Comparison of ENCODE assay signal across 8 cellular contexts in the genomic region with DNA sequence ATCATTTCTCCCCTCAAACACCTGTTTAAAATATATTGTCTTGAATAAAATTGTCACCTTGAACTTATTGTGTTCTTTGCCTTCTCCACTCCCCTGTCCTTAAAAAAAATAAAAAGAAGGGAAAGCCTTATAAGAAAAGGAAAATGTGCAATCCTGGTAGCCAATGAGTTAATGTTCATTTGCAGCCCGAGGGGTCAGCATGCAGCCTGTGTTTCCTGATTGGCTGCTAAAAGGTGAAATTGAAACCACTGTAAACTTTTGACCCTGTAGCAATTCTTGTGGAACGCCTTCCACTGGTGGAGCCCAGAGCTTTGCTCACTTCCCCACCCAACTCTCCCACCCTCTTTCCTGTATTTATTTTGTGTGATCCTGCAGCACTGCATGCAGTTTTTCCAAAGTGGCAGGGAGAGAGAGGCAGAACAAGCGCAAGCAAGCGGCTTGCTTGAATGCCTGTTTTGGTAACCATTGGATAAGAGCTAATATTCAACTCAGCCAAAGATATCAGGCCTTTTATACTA.
DNase-seq lines count a peak whose midpoint lies in the region; ATAC-seq and TF ChIP-seq lines count a peak whose summit lies in the region.

No MANE protein-coding gene starts in this region.

- H3K9ac ChIP-seq in DND-41 (ENCODE audit: low read depth, low read length) = no peak overlapping the region

- ATAC-seq in DND-41 (ENCODE audit: insufficient read depth, low read depth) (peak; percentile 22; the same call in 1 of the 3 replicates), GM21786 (IDR thresholded peaks at IDR 0.05; ENCODE audit: unreplicated experiment) (peak; percentile 68), esophagus mucosa (peak; percentile 87), HG02623 (IDR thresholded peaks at IDR 0.05; ENCODE audit: unreplicated experiment) (no peak)

- DNase-seq in DND-41 (no peak), NCI-H128 (lab: John Stamatoyannopoulos, UW; ENCODE audit: unreplicated experiment) (peak; percentile 9), T1000 (lab: John Stamatoyannopoulos, UW) (peak; percentile 22), myocyte (ENCODE audit: low read depth) (peak; percentile 68), GOT3 (lab: John Stamatoyannopoulos, UW) (no peak)

- no peak overlapping the region for H3K4me2 ChIP-seq in DND-41 (ENCODE audit: insufficient read depth, low read length)

- peaks cover 26% of the 10 kb centered on the region for H3K4me1 ChIP-seq in DND-41 (ENCODE audit: insufficient read depth, low read length)

- H3K27me3 ChIP-seq in DND-41 (ENCODE audit: insufficient read depth, low read length, poor library complexity) = no peaks in the 10 kb centered on the region

- TF ChIP-seq CTCF in DND-41 (IDR thresholded peaks at IDR 0.05; ENCODE audit: borderline replicate concordance, extremely low read depth, low read length, poor library complexity, severe bottlenecking) = no peak

- H3K27ac ChIP-seq in DND-41 (ENCODE audit: low read length) = no peak overlapping the region

- H3K4me3 ChIP-seq in DND-41 (ENCODE audit: low read depth in 1 of 2, low read length in 2 of 2) = no peak overlapping the region

- peaks cover 36% of the 10 kb centered on the region for H3K79me2 ChIP-seq in DND-41 (ENCODE audit: insufficient read depth, low read length)

- no peaks in the 10 kb centered on the region; the same call in 1 of the 2 replicates for H4K20me1 ChIP-seq in DND-41 (ENCODE audit: insufficient read depth, low read length)

- peaks cover 4% of the 10 kb centered on the region for H3K9me3 ChIP-seq in DND-41 (ENCODE audit: insufficient read depth, low read length, severe bottlenecking)

- H2AFZ ChIP-seq in DND-41 (ENCODE audit: low read depth, low read length) = no peak overlapping the region

- H3K36me3 ChIP-seq in DND-41 (ENCODE audit: insufficient read depth, low read length) = peaks cover 4% of the 10 kb centered on the region; the same call in 1 of the 2 replicates

Comparison
In these comparisons a context has a peak if more than half of its experiments do, and no peak if none do; other contexts are left out.
1. DNase-seq: peak in NCI-H128 (single experiment), T1000 (single experiment) and myocyte (single experiment); none in DND-41 (single experiment) and GOT3 (single experiment).